Comparison of ENCODE assay signal across 1 cellular context in the genomic region with DNA sequence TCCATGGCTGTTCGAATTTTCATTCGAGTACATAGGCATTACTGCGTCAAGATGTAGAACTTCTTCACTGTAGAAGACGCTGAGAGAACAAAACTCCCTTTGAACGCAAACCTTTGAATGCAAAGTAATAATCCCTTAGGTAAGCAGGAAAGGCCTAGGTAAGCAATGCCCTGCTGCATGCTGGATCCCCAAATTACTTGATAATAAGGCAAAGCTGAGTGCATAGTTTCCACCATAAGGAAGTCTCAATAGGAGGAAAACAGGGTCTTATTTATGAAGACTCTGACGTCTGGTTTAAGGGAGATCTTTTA.
TF ChIP-seq lines count a peak whose summit lies in the region.

No MANE protein-coding gene starts in this region.

TF ChIP-seq in HepG2, 621 proteins besides CTCF, POLR2A, EP300 and RAD21:
- TF ChIP-seq KAT7 (CRISPR knock-in tag; IDR thresholded peaks at IDR 0.05; ENCODE audit: borderline replicate concordance): no peak
- TF ChIP-seq MAFK (conservative IDR thresholded peaks at IDR 0.05 in 1 of 2, IDR thresholded peaks at IDR 0.05 in 1 of 2; ENCODE audit: low read length in 2 of 2): peak; percentile 23 to 36; a peak in 1 of 4 replicates
- no peak for TF ChIP-seq ZBTB8A (CRISPR knock-in tag; IDR thresholded peaks at IDR 0.05; ENCODE audit: borderline replicate concordance, low read depth)
- TF ChIP-seq ELF1 (CRISPR knock-in tag; IDR thresholded peaks at IDR 0.05): no peak
- TF ChIP-seq, protein P1, sequence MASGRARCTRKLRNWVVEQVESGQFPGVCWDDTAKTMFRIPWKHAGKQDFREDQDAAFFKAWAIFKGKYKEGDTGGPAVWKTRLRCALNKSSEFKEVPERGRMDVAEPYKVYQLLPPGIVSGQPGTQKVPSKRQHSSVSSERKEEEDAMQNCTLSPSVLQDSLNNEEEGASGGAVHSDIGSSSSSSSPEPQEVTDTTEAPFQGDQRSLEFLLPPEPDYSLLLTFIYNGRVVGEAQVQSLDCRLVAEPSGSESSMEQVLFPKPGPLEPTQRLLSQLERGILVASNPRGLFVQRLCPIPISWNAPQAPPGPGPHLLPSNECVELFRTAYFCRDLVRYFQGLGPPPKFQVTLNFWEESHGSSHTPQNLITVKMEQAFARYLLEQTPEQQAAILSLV (CRISPR knock-in tag; IDR thresholded peaks at IDR 0.05; ENCODE audit: borderline replicate concordance): no peak
- TF ChIP-seq MAFF (IDR thresholded peaks at IDR 0.05; ENCODE audit: low read depth, low read length): 0 out of 2 replicates have a peak, but pooled peaks have one; percentile 19
- no peak for TF ChIP-seq ONECUT2 (CRISPR knock-in tag; IDR thresholded peaks at IDR 0.05)
